10 cellular contexts compared by ENCODE assay signal in the genomic region with DNA sequence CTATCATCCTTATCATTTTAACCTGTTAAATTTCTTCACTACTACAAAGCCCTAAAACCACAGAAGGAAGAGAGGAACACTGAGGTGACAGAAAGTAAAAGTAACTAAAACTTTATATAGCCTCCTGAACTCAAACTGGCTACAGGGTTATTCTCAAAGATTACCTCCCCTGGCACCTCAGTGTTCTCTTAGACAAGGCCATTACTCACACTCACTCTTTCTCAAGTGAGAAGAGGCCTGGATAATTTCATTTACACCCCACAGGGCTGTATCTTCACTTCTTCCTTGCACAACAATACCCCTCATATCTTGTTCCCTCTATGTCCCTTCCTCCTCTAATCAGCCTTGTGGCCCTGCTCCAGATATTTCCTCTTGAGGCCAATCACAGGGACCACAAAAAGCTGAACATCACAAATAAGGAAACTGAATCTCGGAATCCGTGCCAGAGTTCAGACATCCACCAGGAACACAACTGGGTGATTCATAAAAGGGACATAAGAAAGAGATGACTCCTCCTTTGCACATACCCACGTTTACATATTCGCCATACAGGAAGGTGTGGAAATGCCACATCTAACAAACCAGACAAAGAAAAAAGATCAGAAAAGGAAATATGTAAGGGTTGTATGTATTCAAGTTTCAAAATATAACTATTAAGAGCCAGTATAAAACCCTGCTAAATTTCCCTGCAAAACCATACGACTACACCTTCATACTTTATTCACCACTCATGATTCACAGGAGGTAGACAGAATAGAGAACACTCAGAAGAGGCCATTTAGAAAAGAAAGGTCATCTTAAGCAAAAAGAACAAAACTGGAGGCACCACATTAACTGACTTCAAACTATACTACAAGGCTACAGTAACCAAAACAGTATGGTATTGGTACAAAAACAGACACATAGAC. TPM values are rescaled to one million over a fixed set of nuclear protein-coding genes. Genes with fewer than 3 reads are reported as not detected.
A peak's percentile ranks its signal among the peaks of the same experiment; 100 is the strongest.
DNase-seq lines count a peak whose midpoint lies in the region; ATAC-seq lines count a peak whose summit lies in the region.
"Had no signal": no experiment of that assay in that cellular context is flagged by ENCODE, and none has a peak within 500 bp of the region (broad histone marks: within the 10 kb centered on the region; RNA-seq: fewer than 3 reads in every experiment).

No MANE protein-coding gene starts in this region.

- peaks cover 2% of the 10 kb centered on the region for H3K36me3 Mint-ChIP-seq in central memory CD8-positive, alpha-beta T cell (ENCODE audit: insufficient read depth)
- H3K36me3 Mint-ChIP-seq in natural killer cell treated with Interleukin-12 subunit alpha and Interleukin-12 subunit beta and Interleukin-15 and Interleukin-18, amount 100 ng/mL, for 72 hours: no peaks in the 10 kb centered on the region

- no peak overlapping the region for H3K4me3 Mint-ChIP-seq in central memory CD8-positive, alpha-beta T cell
- H3K4me3 Mint-ChIP-seq in natural killer cell treated with Interleukin-12 subunit alpha and Interleukin-12 subunit beta and Interleukin-15 and Interleukin-18, amount 100 ng/mL, for 72 hours: no peak overlapping the region

- no peaks in the 10 kb centered on the region for H3K27me3 Mint-ChIP-seq in central memory CD8-positive, alpha-beta T cell
- peaks cover 0 to 3% of the 10 kb centered on the region in 2 donors for H3K27me3 Mint-ChIP-seq in natural killer cell treated with Interleukin-12 subunit alpha and Interleukin-12 subunit beta and Interleukin-15 and Interleukin-18, amount 100 ng/mL, for 72 hours

- no peaks in the 10 kb centered on the region for H3K9me3 Mint-ChIP-seq in central memory CD8-positive, alpha-beta T cell
- H3K9me3 Mint-ChIP-seq in natural killer cell treated with Interleukin-12 subunit alpha and Interleukin-12 subunit beta and Interleukin-15 and Interleukin-18, amount 100 ng/mL, for 72 hours: peaks cover 2% of the 10 kb centered on the region

- peak; percentile 41 for ATAC-seq in GM18498 (IDR thresholded peaks at IDR 0.05; ENCODE audit: unreplicated experiment)
- ATAC-seq in central memory CD8-positive, alpha-beta T cell (replicated peaks; ENCODE audit: extremely low read depth, poor library complexity, severe bottlenecking): peak; percentile 46
- peak; percentile 34 to 44 for ATAC-seq in natural killer cell treated with Interleukin-12 subunit alpha and Interleukin-12 subunit beta and Interleukin-15 and Interleukin-18, amount 100 ng/mL, for 72 hours

- peak overlapping the region; percentile 23 for H3K27ac Mint-ChIP-seq in central memory CD8-positive, alpha-beta T cell (ENCODE audit: low read depth)
- H3K27ac Mint-ChIP-seq in natural killer cell treated with Interleukin-12 subunit alpha and Interleukin-12 subunit beta and Interleukin-15 and Interleukin-18, amount 100 ng/mL, for 72 hours: no peak overlapping the region

- H3K4me1 Mint-ChIP-seq in central memory CD8-positive, alpha-beta T cell: no peaks in the 10 kb centered on the region
- peaks cover 3 to 7% of the 10 kb centered on the region in 2 donors for H3K4me1 Mint-ChIP-seq in natural killer cell treated with Interleukin-12 subunit alpha and Interleukin-12 subunit beta and Interleukin-15 and Interleukin-18, amount 100 ng/mL, for 72 hours (ENCODE audit: low read depth in 2 of 2)

- DNase-seq in SKM-1 treated with dmso at 0.1 percent for 144 hours (lab: John Stamatoyannopoulos, UW; ENCODE audit: unreplicated experiment): peak; percentile 46
- DNase-seq in central memory CD8-positive, alpha-beta T cell (ENCODE audit: low spot score in 2 of 2): no peak
- no peak for DNase-seq in natural killer cell treated with Interleukin-12 subunit alpha and Interleukin-12 subunit beta and Interleukin-15 and Interleukin-18, amount 100 ng/mL, for 72 hours (ENCODE audit: low spot score)
- no peak for DNase-seq in SHP77 treated with DMSO at 0.1 percent for 48 hours (lab: John Stamatoyannopoulos, UW)
- no peak for DNase-seq in DMS79 (lab: John Stamatoyannopoulos, UW)
- no peak for DNase-seq in globus pallidus (ENCODE audit: low spot score)
- no peak for DNase-seq in COLO829 (ENCODE audit: low spot score)
- DNase-seq: dorsolateral prefrontal cortex, nucleus accumbens had no signal

RNA-seq across cellular contexts. Expression of gene KLHL3, which starts 1.7 kb away (rescaled TPM):
- 1 to 10 TPM; 1.4 to 3.0 TPM for total RNA-seq in natural killer cell treated with Interleukin-12 subunit alpha and Interleukin-12 subunit beta and Interleukin-15 and Interleukin-18, amount 100 ng/mL, for 72 hours

RNA-seq across cellular contexts. Expression of gene HNRNPA0, which starts 16.6 kb away (rescaled TPM):
- total RNA-seq in natural killer cell treated with Interleukin-12 subunit alpha and Interleukin-12 subunit beta and Interleukin-15 and Interleukin-18, amount 100 ng/mL, for 72 hours: 10 to 100 TPM; 28.7 to 31.2 TPM
